1 cellular context compared by ENCODE assay signal in genomic region chr5:142063878-142064331, GRCh38.
A peak's percentile ranks its signal among the peaks of the same experiment; 100 is the strongest.
TF ChIP-seq lines count a peak whose summit lies in the region.

No MANE protein-coding gene starts in this region.

TF ChIP-seq in HEK293, 187 proteins besides CTCF, POLR2A, EP300 and RAD21 (continued from another document):
- TF ChIP-seq ZNF518A (tag by site-specific recombination; conservative IDR thresholded peaks at IDR 0.05; ENCODE audit: low read depth) (no peak), ZBTB8A (tag by site-specific recombination; IDR thresholded peaks at IDR 0.05) (peak; percentile 67), ZNF335 (tag by site-specific recombination; conservative IDR thresholded peaks at IDR 0.05) (peak; percentile 26; the same call in 1 of the 2 replicates), OVOL3 (tag by site-specific recombination; IDR thresholded peaks at IDR 0.05) (no peak), SP2 (tag by site-specific recombination; IDR thresholded peaks at IDR 0.05) (peak; percentile 22)
